Comparison of ENCODE assay signal across 20 cellular contexts in the genomic region with DNA sequence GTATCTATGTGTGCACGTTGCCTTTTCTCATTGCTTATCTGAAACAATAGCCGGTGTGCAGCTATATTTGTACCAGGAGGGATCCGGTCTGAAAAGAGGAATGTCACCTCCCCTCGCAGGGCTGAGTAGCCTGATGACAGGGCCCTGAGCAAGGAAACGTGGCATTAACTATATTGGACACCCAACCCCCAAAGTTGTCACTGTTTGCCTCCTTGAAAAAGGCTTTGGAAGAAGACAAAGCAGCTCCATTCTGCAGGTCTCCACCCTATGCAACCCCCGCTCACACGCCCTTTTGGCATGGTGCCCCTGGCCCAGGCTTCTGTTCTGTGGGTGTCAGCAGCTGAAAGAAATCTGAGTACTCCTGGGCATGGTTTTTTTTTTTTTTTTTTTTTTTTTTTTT. TPM values are rescaled to one million over a fixed set of nuclear protein-coding genes. Genes with fewer than 3 reads are reported as not detected.
DNase-seq lines count a peak whose midpoint lies in the region; ATAC-seq and TF ChIP-seq lines count a peak whose summit lies in the region.
"Had no signal": no experiment of that assay in that cellular context is flagged by ENCODE, and none has a peak within 500 bp of the region (broad histone marks: within the 10 kb centered on the region; RNA-seq: fewer than 3 reads in every experiment).

No MANE protein-coding gene starts in this region.

- no peaks in the 10 kb centered on the region for H3K27me3 Mint-ChIP-seq in activated CD4-positive, alpha-beta T cell treated with anti-CD3 and anti-CD28 coated beads, Interleukin-2, amount 10 ng/mL, durations not matched to agents 24 days and 14 days

- H3K4me1 Mint-ChIP-seq in activated CD4-positive, alpha-beta T cell treated with anti-CD3 and anti-CD28 coated beads, Interleukin-2, amount 10 ng/mL, durations not matched to agents 24 days and 14 days = no peaks in the 10 kb centered on the region
- H3K4me1 Mint-ChIP-seq: naive thymus-derived CD8-positive, alpha-beta T cell had no signal

- ATAC-seq in Right ventricle myocardium superior (ENCODE audit: poor library complexity) = peak; percentile 81
- peak; percentile 73 for ATAC-seq in sciatic nerve
- ATAC-seq: activated naive CD4-positive, alpha-beta T cell treated with anti-CD3 and anti-CD28 coated beads, Interleukin-2, amount 50 U/mL, for 72 hours; left lobe of liver; naive thymus-derived CD8-positive, alpha-beta T cell had no signal

- intact Hi-C loops in Right ventricle myocardium superior (cut with DNase I) = no loop called here
- intact Hi-C loops in sciatic nerve (cut with DNase I) = no loop called here
- intact Hi-C loops in activated CD4-positive, alpha-beta T cell treated with anti-CD3 and anti-CD28 coated beads, Interleukin-2, amount 10 ng/mL, durations not matched to agents 24 days and 14 days (cut with micrococcal nuclease) = no loop called here

- no peaks in the 10 kb centered on the region for H3K36me3 Mint-ChIP-seq in activated CD4-positive, alpha-beta T cell treated with anti-CD3 and anti-CD28 coated beads, Interleukin-2, amount 10 ng/mL, durations not matched to agents 24 days and 14 days (ENCODE audit: low read depth)
- H3K36me3 Mint-ChIP-seq: activated naive CD4-positive, alpha-beta T cell treated with anti-CD3 and anti-CD28 coated beads, Interleukin-2, amount 50 U/mL, for 72 hours; naive thymus-derived CD8-positive, alpha-beta T cell had no signal

- DNase-seq in HT1080 (ENCODE audit: low read depth) (peak; percentile 6), NCI-H2171 (lab: John Stamatoyannopoulos, UW) (peak; percentile 77), Right ventricle myocardium superior (peak; percentile 72), sciatic nerve (ENCODE audit: low spot score) (peak; percentile 85), NCI-H146 (lab: John Stamatoyannopoulos, UW) (no peak), erythroblast (lab: John Stamatoyannopoulos, UW) (no peak)
- no peak for DNase-seq in activated CD4-positive, alpha-beta T cell treated with anti-CD3 and anti-CD28 coated beads, Interleukin-2, amount 10 ng/mL, durations not matched to agents 24 days and 14 days
- DNase-seq: activated CD4-positive, alpha-beta T cell treated with anti-CD3 and anti-CD28 coated beads for 4 hours; effector CD4-positive, alpha-beta T cell; naive thymus-derived CD8-positive, alpha-beta T cell; NCI-H2081 treated with DMSO at 0.1 percent for 48 hours; retina; stimulated activated CD4-positive, alpha-beta T cell treated with anti-CD3 and anti-CD28 coated beads, Interleukin-1b, Interleukin-23, amount 100 ng/mL, for 48 hours had no signal

- TF ChIP-seq POLR2A in erythroblast (IDR thresholded peaks at IDR 0.05; ENCODE audit: low read length) = no peak

- no peak overlapping the region for H3K4me3 Mint-ChIP-seq in activated CD4-positive, alpha-beta T cell treated with anti-CD3 and anti-CD28 coated beads, Interleukin-2, amount 10 ng/mL, durations not matched to agents 24 days and 14 days
- H3K4me3 Mint-ChIP-seq: naive thymus-derived CD8-positive, alpha-beta T cell had no signal

- no peaks in the 10 kb centered on the region for H3K9me3 Mint-ChIP-seq in activated CD4-positive, alpha-beta T cell treated with anti-CD3 and anti-CD28 coated beads, Interleukin-2, amount 10 ng/mL, durations not matched to agents 24 days and 14 days
- H3K9me3 Mint-ChIP-seq: activated naive CD4-positive, alpha-beta T cell treated with anti-CD3 and anti-CD28 coated beads, Interleukin-2, amount 50 U/mL, for 72 hours; naive thymus-derived CD8-positive, alpha-beta T cell had no signal

- no peak overlapping the region for H3K27ac Mint-ChIP-seq in activated CD4-positive, alpha-beta T cell treated with anti-CD3 and anti-CD28 coated beads, Interleukin-2, amount 10 ng/mL, durations not matched to agents 24 days and 14 days
- H3K27ac Mint-ChIP-seq: activated naive CD4-positive, alpha-beta T cell treated with anti-CD3 and anti-CD28 coated beads, Interleukin-2, amount 50 U/mL, for 72 hours; naive thymus-derived CD8-positive, alpha-beta T cell had no signal

RNA-seq across cellular contexts. Expression of gene PRRG3, which starts 8.2 kb away (rescaled TPM):
- 0.37 TPM in 1 of 2 replicates, not detected in the other for total RNA-seq in HT1080 (2014; rRNA removed; shearing (Covaris generic))
- not detected in 2 replicates for polyA plus RNA-seq in HT1080 (2015; cell fraction: cytosol; rRNA removed)
- polyA plus RNA-seq in HT1080 (2015; cell fraction: nucleus; rRNA removed) = 0.02 and 0.08 TPM in 2 replicates
- total RNA-seq in Right ventricle myocardium superior (2.2 TPM), sciatic nerve (64.3 TPM)
- total RNA-seq in activated CD4-positive, alpha-beta T cell treated with anti-CD3 and anti-CD28 coated beads, Interleukin-2, amount 10 ng/mL, durations not matched to agents 24 days and 14 days = not detected in 2 replicates
- total RNA-seq: activated naive CD4-positive, alpha-beta T cell treated with anti-CD3 and anti-CD28 coated beads, Interleukin-2, amount 50 U/mL, for 72 hours; bronchial epithelial cell; fibroblast of villous mesenchyme; LHCN-M2; naive thymus-derived CD8-positive, alpha-beta T cell had no signal
- polyA plus RNA-seq: BJ; naive thymus-derived CD8-positive, alpha-beta T cell had no signal

RNA-seq across cellular contexts. Expression of gene FATE1, which starts 12.3 kb away (rescaled TPM):
- not detected in 2 replicates for total RNA-seq in HT1080 (2014; rRNA removed; shearing (Covaris generic))
- not detected in 2 replicates for polyA plus RNA-seq in HT1080 (2015; cell fraction: cytosol; rRNA removed)
- polyA plus RNA-seq in HT1080 (2015; cell fraction: nucleus; rRNA removed) = not detected in 2 replicates
- total RNA-seq in Right ventricle myocardium superior = 0.22 TPM
- total RNA-seq in sciatic nerve = 0.36 TPM
- not detected in 2 replicates for total RNA-seq in activated CD4-positive, alpha-beta T cell treated with anti-CD3 and anti-CD28 coated beads, Interleukin-2, amount 10 ng/mL, durations not matched to agents 24 days and 14 days
- total RNA-seq: activated naive CD4-positive, alpha-beta T cell treated with anti-CD3 and anti-CD28 coated beads, Interleukin-2, amount 50 U/mL, for 72 hours; bronchial epithelial cell; fibroblast of villous mesenchyme; left lobe of liver; LHCN-M2; naive thymus-derived CD8-positive, alpha-beta T cell; thoracic aorta had no signal
- polyA plus RNA-seq: BJ; naive thymus-derived CD8-positive, alpha-beta T cell had no signal

RNA-seq across cellular contexts. Expression of gene CNGA2, which starts 31.1 kb away (rescaled TPM):
- total RNA-seq in HT1080 (2014; rRNA removed; shearing (Covaris generic)) = not detected in 2 replicates
- not detected in 2 replicates for polyA plus RNA-seq in HT1080 (2015; cell fraction: cytosol; rRNA removed)
- polyA plus RNA-seq in HT1080 (2015; cell fraction: nucleus; rRNA removed) = not detected in 2 replicates
- total RNA-seq in Right ventricle myocardium superior (not detected), sciatic nerve (not detected)
- total RNA-seq in activated CD4-positive, alpha-beta T cell treated with anti-CD3 and anti-CD28 coated beads, Interleukin-2, amount 10 ng/mL, durations not matched to agents 24 days and 14 days = not detected in 2 replicates
- total RNA-seq: activated naive CD4-positive, alpha-beta T cell treated with anti-CD3 and anti-CD28 coated beads, Interleukin-2, amount 50 U/mL, for 72 hours; bronchial epithelial cell; fibroblast of villous mesenchyme; left lobe of liver; LHCN-M2; naive thymus-derived CD8-positive, alpha-beta T cell; thoracic aorta had no signal
- polyA plus RNA-seq: BJ; naive thymus-derived CD8-positive, alpha-beta T cell had no signal

Comparison
In these comparisons a context has a peak if more than half of its experiments do, and no peak if none do; other contexts are left out.
1. DNase-seq: peak in HT1080 (single experiment), NCI-H2171 (single experiment), Right ventricle myocardium superior (single experiment) and sciatic nerve (single experiment); none in activated CD4-positive, alpha-beta T cell treated with anti-CD3 and anti-CD28 coated beads, Interleukin-2, amount 10 ng/mL, durations not matched to agents 24 days and 14 days (single experiment), NCI-H146 (single experiment) and erythroblast (0 of 2).
2. RNA of gene PRRG3, which starts 8.2 kb away (total RNA-seq): 64.3 TPM in sciatic nerve (single experiment); 2.2 TPM in Right ventricle myocardium superior (single experiment), 0.37 TPM in HT1080 and not detected in activated CD4-positive, alpha-beta T cell treated with anti-CD3 and anti-CD28 coated beads, Interleukin-2, amount 10 ng/mL, durations not matched to agents 24 days and 14 days; every median in the first group is over 10 times any median in the second.